In genomic region chr22:31206896-31207687, GRCh38 we compare ENCODE assay signal across 8 cellular contexts. TPM values are rescaled to one million over a fixed set of nuclear protein-coding genes. Genes with fewer than 3 reads are reported as not detected.
DNase-seq lines count a peak whose midpoint lies in the region; ATAC-seq and TF ChIP-seq lines count a peak whose summit lies in the region.
"Had no signal": no experiment of that assay in that cellular context is flagged by ENCODE, and none has a peak within 500 bp of the region (broad histone marks: within the 10 kb centered on the region; RNA-seq: fewer than 3 reads in every experiment).

No MANE protein-coding gene starts in this region.

- no peak overlapping the region for H3K4me3 Mint-ChIP-seq in stimulated activated memory B cell treated with anti-CD40 and anti-IgM and Interleukin-4, amounts not matched to agents 10 μg/mL and 1 μg/mL and 100 μg/mL, for 72 hours

- H3K4me3 ChIP-seq in colonic mucosa (no peak overlapping the region), parathyroid adenoma (ENCODE audit: low read depth, low read length) (no peak overlapping the region)

- peaks cover 16% of the 10 kb centered on the region for H3K4me1 ChIP-seq in colonic mucosa
- H3K4me1 ChIP-seq in parathyroid adenoma = no peaks in the 10 kb centered on the region

- no peaks in the 10 kb centered on the region for H3K27me3 Mint-ChIP-seq in stimulated activated memory B cell treated with anti-CD40 and anti-IgM and Interleukin-4, amounts not matched to agents 10 μg/mL and 1 μg/mL and 100 μg/mL, for 72 hours

- no peak overlapping the region for H3K9ac ChIP-seq in colonic mucosa (ENCODE audit: low read depth in 2 of 2, low read length in 2 of 2)
- no peak overlapping the region for H3K9ac ChIP-seq in parathyroid adenoma

- peak overlapping the region; percentile 35 for H3K4me2 ChIP-seq in parathyroid adenoma (ENCODE audit: low read length)

- intact Hi-C loops in colonic mucosa (cut with DNase I) = no loop called here

- H3K27me3 ChIP-seq in colonic mucosa (no peaks in the 10 kb centered on the region), parathyroid adenoma (ENCODE audit: control insufficient read depth, insufficient read depth, low read length) (no peaks in the 10 kb centered on the region)

- H2AFZ ChIP-seq in parathyroid adenoma = no peak overlapping the region

- H3K36me3 ChIP-seq in colonic mucosa (no peaks in the 10 kb centered on the region), parathyroid adenoma (ENCODE audit: control insufficient read depth, insufficient read depth, low read length) (no peaks in the 10 kb centered on the region)

- no peak overlapping the region for H3K27ac Mint-ChIP-seq in stimulated activated memory B cell treated with anti-CD40 and anti-IgM and Interleukin-4, amounts not matched to agents 10 μg/mL and 1 μg/mL and 100 μg/mL, for 72 hours

- no peaks in the 10 kb centered on the region for H3K9me3 ChIP-seq in colonic mucosa
- H3K9me3 ChIP-seq in parathyroid adenoma (ENCODE audit: control insufficient read depth, low read length) = no peaks in the 10 kb centered on the region

- ATAC-seq in stimulated activated memory B cell treated with anti-CD40 and anti-IgM and Interleukin-4, amounts not matched to agents 10 μg/mL and 1 μg/mL and 100 μg/mL, for 72 hours = no peak

- DNase-seq in ELF-1 (ENCODE audit: low read depth, low spot score) (peak; percentile 52), NCI-H2171 (lab: John Stamatoyannopoulos, UW) (peak; percentile 94), colonic mucosa (peak; percentile 80), T-helper 1 cell (no peak), medulla oblongata (ENCODE audit: extremely low spot score) (no peak)
- DNase-seq: NCI-H1417 had no signal

- peaks cover 4% of the 10 kb centered on the region for H3K79me2 ChIP-seq in parathyroid adenoma

- no peaks in the 10 kb centered on the region for H3K9me3 Mint-ChIP-seq in stimulated activated memory B cell treated with anti-CD40 and anti-IgM and Interleukin-4, amounts not matched to agents 10 μg/mL and 1 μg/mL and 100 μg/mL, for 72 hours

- no peak overlapping the region for H3K27ac ChIP-seq in colonic mucosa
- peak overlapping the region; percentile 57 for H3K27ac ChIP-seq in parathyroid adenoma

- TF ChIP-seq CTCF in colonic mucosa (IDR thresholded peaks at IDR 0.05) (no peak), parathyroid adenoma (IDR thresholded peaks at IDR 0.05) (no peak)

- peaks cover 10% of the 10 kb centered on the region for H3K36me3 Mint-ChIP-seq in stimulated activated memory B cell treated with anti-CD40 and anti-IgM and Interleukin-4, amounts not matched to agents 10 μg/mL and 1 μg/mL and 100 μg/mL, for 72 hours

- peaks cover 13% of the 10 kb centered on the region for H3K4me1 Mint-ChIP-seq in stimulated activated memory B cell treated with anti-CD40 and anti-IgM and Interleukin-4, amounts not matched to agents 10 μg/mL and 1 μg/mL and 100 μg/mL, for 72 hours

RNA-seq across cellular contexts. Expression of gene LIMK2, which starts 5.0 kb away (rescaled TPM):
- total RNA-seq in colonic mucosa = 100 to 1,000 TPM in 1 of 2 donors, 10 to 100 TPM in 1; 88.0 to 109 TPM

RNA-seq across cellular contexts. Expression of gene RNF185, which starts 47.1 kb away (rescaled TPM):
- total RNA-seq in colonic mucosa = 10 to 100 TPM; 28.1 to 32.3 TPM

Comparison
In these comparisons a context has a peak if more than half of its experiments do, and no peak if none do; other contexts are left out.
1. DNase-seq: peak in ELF-1 (single experiment), NCI-H2171 (single experiment) and colonic mucosa (single experiment); none in T-helper 1 cell (0 of 5) and medulla oblongata (single experiment).